Comparison of ENCODE assay signal across 8 cellular contexts in the genomic region with DNA sequence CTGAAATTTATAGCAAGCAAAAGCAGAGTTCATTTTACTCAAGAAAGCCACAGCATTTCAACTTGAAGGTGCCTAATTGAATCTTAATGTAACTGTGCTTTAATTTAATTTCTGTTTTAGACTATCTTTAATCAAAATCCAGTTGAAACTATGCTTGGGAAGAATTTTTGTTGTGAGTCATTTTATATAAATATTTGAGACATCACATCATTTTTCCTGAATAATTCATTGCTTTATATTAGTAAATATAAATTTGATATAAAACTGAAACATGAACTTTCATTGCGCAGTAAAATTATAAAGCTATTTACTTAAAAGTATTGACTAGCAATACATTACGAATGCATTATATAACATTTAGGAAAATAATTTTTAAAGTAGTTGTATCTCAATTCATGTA.
"Had no signal": no experiment of that assay in that cellular context is flagged by ENCODE, and none has a peak within 500 bp of the region (broad histone marks: within the 10 kb centered on the region; RNA-seq: fewer than 3 reads in every experiment).

No MANE protein-coding gene starts in this region.

- DNase-seq: H9, HCEC 1CT, IMR-90 had no signal

- H3K4me3 ChIP-seq: GM23338, K562 had no signal

- H3K4me2 ChIP-seq: GM23338 had no signal

- FAIRE-seq: H1, H54, HTR-8/SVneo, K562 had no signal

- H2AFZ ChIP-seq: GM23338 had no signal

- ATAC-seq: GM23338, K562 had no signal
